Comparison of ENCODE assay signal across 4 cellular contexts in genomic region chr16:20592780-20593179, GRCh38. TPM values are rescaled to one million over a fixed set of nuclear protein-coding genes. Genes with fewer than 3 reads are reported as not detected.
"Had no signal": no experiment of that assay in that cellular context is flagged by ENCODE, and none has a peak within 500 bp of the region (broad histone marks: within the 10 kb centered on the region; RNA-seq: fewer than 3 reads in every experiment).

No MANE protein-coding gene starts in this region.

RNA-seq across cellular contexts. Expression of gene ACSM2B, which starts 16.6 kb away (rescaled TPM):
- total RNA-seq: HT-29, HT1080, IMR-90 had no signal
- polyA plus RNA-seq: IgD-negative memory B cell, IMR-90 had no signal
